1 cellular context compared by ENCODE assay signal in the genomic region with DNA sequence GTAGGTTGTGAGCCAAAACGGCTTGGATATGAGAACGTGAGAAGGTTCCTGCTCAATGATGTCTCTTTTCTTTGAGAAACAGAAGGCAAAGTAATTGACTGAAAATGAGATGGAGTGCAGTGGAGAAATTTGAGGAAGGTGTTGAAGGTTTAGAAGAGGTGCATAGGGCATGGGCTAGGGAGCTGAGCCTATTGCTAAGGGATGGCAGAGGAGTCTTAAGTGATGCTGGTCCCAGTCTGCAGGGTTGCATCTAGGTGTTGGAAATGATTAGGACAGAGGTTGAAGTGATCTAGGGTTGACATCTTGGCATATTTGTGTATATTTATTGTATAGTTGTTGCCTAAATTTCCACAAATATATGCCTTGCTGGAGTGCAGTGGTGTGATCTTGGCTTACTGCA.
TF ChIP-seq lines count a peak whose summit lies in the region.

No MANE protein-coding gene starts in this region.

TF ChIP-seq in GM12878, 131 proteins besides CTCF, POLR2A, EP300 and RAD21:
- TF ChIP-seq, protein P1, sequence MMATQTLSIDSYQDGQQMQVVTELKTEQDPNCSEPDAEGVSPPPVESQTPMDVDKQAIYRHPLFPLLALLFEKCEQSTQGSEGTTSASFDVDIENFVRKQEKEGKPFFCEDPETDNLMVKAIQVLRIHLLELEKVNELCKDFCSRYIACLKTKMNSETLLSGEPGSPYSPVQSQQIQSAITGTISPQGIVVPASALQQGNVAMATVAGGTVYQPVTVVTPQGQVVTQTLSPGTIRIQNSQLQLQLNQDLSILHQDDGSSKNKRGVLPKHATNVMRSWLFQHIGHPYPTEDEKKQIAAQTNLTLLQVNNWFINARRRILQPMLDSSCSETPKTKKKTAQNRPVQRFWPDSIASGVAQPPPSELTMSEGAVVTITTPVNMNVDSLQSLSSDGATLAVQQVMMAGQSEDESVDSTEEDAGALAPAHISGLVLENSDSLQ (IDR thresholded peaks at IDR 0.05), result no peak
- 0 out of 3 replicates have a peak, but pooled peaks have one; percentile 7 for TF ChIP-seq POU2F2 (IDR thresholded peaks at IDR 0.05; ENCODE audit: borderline replicate concordance, low read depth, low read length)
- peak; percentile 73 for TF ChIP-seq POLR2AphosphoS5 (IDR thresholded peaks at IDR 0.05; ENCODE audit: low read length)
- 0 out of 2 replicates have a peak, but pooled peaks have one; percentile 13 for TF ChIP-seq WRNIP1 (IDR thresholded peaks at IDR 0.05; ENCODE audit: borderline replicate concordance, low read depth, low read length)
TF ChIP-seq in GM12878: peak in this region for 3.
